Comparison of ENCODE assay signal across 8 cellular contexts in genomic region chr9:96317335-96317980, GRCh38. TPM values are rescaled to one million over a fixed set of nuclear protein-coding genes. Genes with fewer than 3 reads are reported as not detected.
A peak's percentile ranks its signal among the peaks of the same experiment; 100 is the strongest.
DNase-seq lines count a peak whose midpoint lies in the region; ATAC-seq, FAIRE-seq and TF ChIP-seq lines count a peak whose summit lies in the region.

No MANE protein-coding gene starts in this region.

- H3K23me2 ChIP-seq in H1 (ENCODE audit: low read depth, low read length), result no peaks in the 10 kb centered on the region

- TF ChIP-seq RAD21 in H1 (IDR thresholded peaks at IDR 0.05 in 1 of 2, conservative IDR thresholded peaks at IDR 0.05 in 1 of 2; ENCODE audit: low read depth in 2 of 2, low read length in 2 of 2), result peak; percentile 93

- no peak overlapping the region for H3K14ac ChIP-seq in H1 (ENCODE audit: insufficient read length)

- H3K79me2 ChIP-seq in H1 (ENCODE audit: control insufficient read depth in 1 of 2, insufficient read depth in 2 of 2, low read length in 2 of 2), result no peaks in the 10 kb centered on the region

- H3K36me3 ChIP-seq in H1 (ENCODE audit: control insufficient read depth in 2 of 4, insufficient read depth in 4 of 4, low read length in 3 of 4), result 0 out of 8 replicates have a peak, but pooled peaks cover 0 to 5% (median 0%) of the 10 kb centered on the region in 4 experiments

- WGBS in H1 (ENCODE audit: extremely low coverage in 1 of 2, insufficient coverage in 1 of 2, insufficient read length in 1 of 2, insufficient replicate concordance in 2 of 2, low coverage in 1 of 2, low lambda C conversion rate in 2 of 2, missing lambda C conversion rate in 1 of 2), 2 experiments, result 46% methylated on average over 5 of the region's 9 CpGs; no CpG with 5 or more reads in 1 of the 2 experiments

- no peak overlapping the region for H4K5ac ChIP-seq in H1 (ENCODE audit: insufficient read length, low read depth, low read length)

- H3K4me1 ChIP-seq in H1 (replicated peaks in 1 of 4; ENCODE audit: control insufficient read depth in 3 of 4, insufficient read depth in 4 of 4, low read length in 3 of 4), result peaks cover 0 to 10% (median 6%) of the 10 kb centered on the region in 4 experiments; a peak in 4 of 7 replicates

- no peak overlapping the region for H2BK20ac ChIP-seq in H1 (ENCODE audit: low read length)

- no peak overlapping the region for H3K9ac ChIP-seq in H1 (replicated peaks in 1 of 4; ENCODE audit: extremely low read depth in 1 of 4, low read depth in 3 of 4, low read length in 3 of 4)

- H2BK120ac ChIP-seq in H1 (replicated peaks; ENCODE audit: low read depth, low read length), result no peak overlapping the region

- TF ChIP-seq POLR2A in H1 (IDR thresholded peaks at IDR 0.05; ENCODE audit: control extremely low read depth in 1 of 2, low read depth in 2 of 2, low read length in 2 of 2), result no peak

- TF ChIP-seq CTCF in H1 (IDR thresholded peaks at IDR 0.05; ENCODE audit: control extremely low read depth in 1 of 3, insufficient read depth in 1 of 3, low read depth in 1 of 3, low read length in 3 of 3) (peak; percentile 58 to 90 (median 69)), mesothelial cell of epicardium (IDR thresholded peaks at IDR 0.05; ENCODE audit: unreplicated experiment) (peak; percentile 77)

- H3K27me3 ChIP-seq in H1 (replicated peaks in 1 of 4; ENCODE audit: control insufficient read depth in 3 of 4, extremely low read depth in 1 of 4, insufficient read depth in 3 of 4, low read length in 3 of 4), result no peaks in the 10 kb centered on the region

- H3K27ac ChIP-seq in H1 (ENCODE audit: low read depth, low read length), result no peak overlapping the region

- H2AFZ ChIP-seq in H1 (ENCODE audit: low read length), result no peak overlapping the region

- ATAC-seq in GM18520 (IDR thresholded peaks at IDR 0.05; ENCODE audit: unreplicated experiment), result no peak

- H3K4me1 Mint-ChIP-seq in mesothelial cell of epicardium, result peaks cover 3% of the 10 kb centered on the region

- H4K20me1 ChIP-seq in H1 (replicated peaks in 1 of 2; ENCODE audit: control insufficient read depth in 1 of 2, insufficient read depth in 2 of 2, low read length in 2 of 2), result no peaks in the 10 kb centered on the region

- no peak overlapping the region for H3K23ac ChIP-seq in H1 (ENCODE audit: insufficient read length)

- no peak overlapping the region for H4K91ac ChIP-seq in H1 (replicated peaks; ENCODE audit: insufficient read length, low read length)

- H3K27ac Mint-ChIP-seq in mesothelial cell of epicardium, result no peak overlapping the region

- POLR2A ChIA-PET in H1 (lab: Charles Lee; ENCODE audit: partially characterized antibody), result interaction anchor here (0.9 to 1.2 kb wide), 4 partner anchors 85 to 118 kb away, joined by 3 to 4 read pairs (median 3); no protein-coding TSS in a partner anchor

- no peak overlapping the region for H3K4ac ChIP-seq in H1 (replicated peaks; ENCODE audit: insufficient read length, low read depth, low read length)

- CTCF ChIA-PET in H1 (lab: Charles Lee; ENCODE audit: partially characterized antibody), result interaction anchor here (0.5 to 9.7 kb wide), 27 partner anchors 9 to 1150 kb away, joined by 3 to 91 read pairs (median 4); partner anchors contain the start of genes HABP4 and HSD17B3

- H3K9me3 ChIP-seq in H1 (ENCODE audit: insufficient read depth in 2 of 2, low read depth in 1 of 2, low read length in 1 of 2), result peaks cover 17 to 20% of the 10 kb centered on the region in 2 experiments

- H4K8ac ChIP-seq in H1 (ENCODE audit: extremely low read depth, insufficient read depth, low read length), result no peak overlapping the region

- no peaks in the 10 kb centered on the region for H3K27me3 Mint-ChIP-seq in mesothelial cell of epicardium (ENCODE audit: low read depth)

- no peak overlapping the region for H2AK5ac ChIP-seq in H1 (ENCODE audit: low read depth, low read length)

- no peak overlapping the region for H3K56ac ChIP-seq in H1 (replicated peaks; ENCODE audit: insufficient read length, low read depth, low read length)

- DNase-seq in SKM-1 treated with dmso at 0.1 percent for 144 hours (lab: John Stamatoyannopoulos, UW; ENCODE audit: unreplicated experiment) (peak; percentile 0), SKM-1 (lab: John Stamatoyannopoulos, UW; ENCODE audit: unreplicated experiment) (no peak), NCI-H1930 (lab: John Stamatoyannopoulos, UW) (peak; percentile 6 to 13), H1 (ENCODE audit: low read depth in 1 of 2, low spot score in 2 of 2) (peak in 1 of 2 experiments; percentile 66), mesothelial cell of epicardium (ENCODE audit: low spot score in 2 of 2, unreplicated experiment in 2 of 2) (peak; percentile 31 to 76)
- peak; percentile 14 to 27 for DNase-seq in activated CD4-positive, alpha-beta T cell treated with anti-CD3 and anti-CD28 coated beads, Interleukin-2, amount 50 U/mL, for 48 hours
- peak; percentile 23 to 26 for DNase-seq in stimulated activated CD8-positive, alpha-beta memory T cell treated with anti-CD3 and anti-CD28 coated beads, Interleukin-7, amount 100 ng/mL, for 1 hour (ENCODE audit: low read depth in 2 of 2)

- H3K18ac ChIP-seq in H1 (ENCODE audit: extremely low read depth, low read length), result no peak overlapping the region

- H3K4me2 ChIP-seq in H1 (ENCODE audit: insufficient read depth in 1 of 2, low read depth in 2 of 2, low read length in 2 of 2), result no peak overlapping the region

- FAIRE-seq in H1 (lab: Jason Lieb, UNC), result no peak

- peaks cover 16% of the 10 kb centered on the region for H3K36me3 Mint-ChIP-seq in mesothelial cell of epicardium

- no peak overlapping the region for H3K4me3 ChIP-seq in H1 (ENCODE audit: extremely low read depth in 1 of 4, insufficient read depth in 2 of 4, low read depth in 3 of 4, low read length in 4 of 4)

- H3K9me3 Mint-ChIP-seq in mesothelial cell of epicardium, result peaks cover 15% of the 10 kb centered on the region

- no peak overlapping the region for H2BK15ac ChIP-seq in H1 (ENCODE audit: low read length)

- no peak for TF ChIP-seq EP300 in H1 (IDR thresholded peaks at IDR 0.05; ENCODE audit: borderline replicate concordance in 1 of 2, low read depth in 2 of 2, low read length in 2 of 2)

- H2BK5ac ChIP-seq in H1 (ENCODE audit: low read depth, low read length), result no peak overlapping the region

- no peaks in the 10 kb centered on the region for H3K79me1 ChIP-seq in H1 (ENCODE audit: low read depth, low read length)

- H3K4me3 Mint-ChIP-seq in mesothelial cell of epicardium, result no peak overlapping the region

- H2BK12ac ChIP-seq in H1 (ENCODE audit: low read depth, low read length), result no peak overlapping the region

TF ChIP-seq in H1, 55 proteins besides CTCF, POLR2A, EP300 and RAD21 (continues in another document):
- TF ChIP-seq RFX5 (IDR thresholded peaks at IDR 0.05; ENCODE audit: borderline replicate concordance, low read depth, low read length) (no peak), TAF1 (IDR thresholded peaks at IDR 0.05; ENCODE audit: low read depth, low read length) (no peak), SP2 (IDR thresholded peaks at IDR 0.05; ENCODE audit: low read length) (no peak), POU5F1 (IDR thresholded peaks at IDR 0.05; ENCODE audit: low read depth, low read length) (no peak), BRCA1 (IDR thresholded peaks at IDR 0.05; ENCODE audit: low read depth, low read length) (no peak), KDM1A (IDR thresholded peaks at IDR 0.05; ENCODE audit: borderline replicate concordance, low read length) (no peak), CREB1 (IDR thresholded peaks at IDR 0.05) (no peak), YY1 (IDR thresholded peaks at IDR 0.05; ENCODE audit: low read depth, low read length) (no peak), ATF2 (IDR thresholded peaks at IDR 0.05; ENCODE audit: low read length) (no peak), SUZ12 (IDR thresholded peaks at IDR 0.05; ENCODE audit: low read length) (no peak), CBX8 (IDR thresholded peaks at IDR 0.05; ENCODE audit: borderline replicate concordance, low read depth, low read length) (no peak), ATF3 (IDR thresholded peaks at IDR 0.05; ENCODE audit: insufficient read depth, low read depth, low read length) (no peak), PHF8 (conservative IDR thresholded peaks at IDR 0.05; ENCODE audit: low read depth, low read length) (no peak), RBBP5 (IDR thresholded peaks at IDR 0.05; ENCODE audit: borderline replicate concordance, low read depth, low read length) (no peak), NRF1 (IDR thresholded peaks at IDR 0.05; ENCODE audit: low read depth, low read length) (no peak), TEAD4 (IDR thresholded peaks at IDR 0.05; ENCODE audit: low read depth, low read length) (no peak), KDM4A (IDR thresholded peaks at IDR 0.05; ENCODE audit: low read depth, low read length, severe bottlenecking) (no peak)

RNA-seq across cellular contexts. Expression of gene HSD17B3, which starts 15.5 kb away (rescaled TPM):
- total RNA-seq in H1 (2021; fragmentation: NEBNext Ultra II Directional; extraction: Animal tissue kit (Norgen Biotek cat#: 25700)), result not detected in 2 replicates
- 0.16 TPM in 1 of 2 replicates, not detected in the other for polyA plus RNA-seq in H1 (2011; rRNA removed)
- not detected for polyA plus RNA-seq in H1 (2011; cell fraction: cytosol; rRNA removed)
- not detected for polyA plus RNA-seq in H1 (2011; cell fraction: nucleus; rRNA removed)
- polyA plus RNA-seq in H1 (2012, experiment 1 of 2), result not detected in 4 replicates
- not detected for polyA plus RNA-seq in H1 (2012, experiment 2 of 2)
- 0.04 TPM for polyA plus RNA-seq in H1 (2013, experiment 1 of 2)
- not detected for polyA plus RNA-seq in H1 (2013, experiment 2 of 2)
- polyA minus RNA-seq in H1 (2011; rRNA and poly(A)+ RNA removed), result 0.49 TPM in 1 of 2 replicates, not detected in the other
- not detected for polyA minus RNA-seq in H1 (2011; cell fraction: cytosol; rRNA and poly(A)+ RNA removed)
- not detected for polyA minus RNA-seq in H1 (2011; cell fraction: nucleus; rRNA and poly(A)+ RNA removed)
- 0.75 TPM in 1 of 3 replicates, not detected in the others for total RNA-seq in mesothelial cell of epicardium
